ENCODE assay signal across 8 cellular contexts in the genomic region with DNA sequence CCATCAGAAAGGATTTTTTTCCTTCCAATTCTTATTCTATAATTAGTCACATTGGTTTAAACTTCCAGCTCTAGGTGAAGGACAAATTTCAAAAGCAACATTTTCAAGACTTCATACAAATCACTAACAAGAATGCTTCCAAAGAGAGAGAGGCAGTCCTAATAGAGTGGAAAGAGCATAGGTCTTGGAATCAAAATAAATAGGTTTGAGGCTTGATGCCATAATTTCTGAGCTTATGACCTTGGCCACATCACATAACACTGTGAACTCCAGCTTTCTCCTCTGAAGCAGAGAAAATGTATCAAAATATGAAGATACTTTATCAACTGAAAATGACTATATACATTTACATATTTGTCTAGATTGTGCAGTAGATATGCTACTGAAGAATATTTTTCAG.
"Had no signal": no experiment of that assay in that cellular context is flagged by ENCODE, and none has a peak within 500 bp of the region (broad histone marks: within the 10 kb centered on the region; RNA-seq: fewer than 3 reads in every experiment).

No MANE protein-coding gene starts in this region.

- DNase-seq: GDM1, GF-D8 had no signal

- ATAC-seq: GM12878 had no signal

- FAIRE-seq: G401.6, GM12878, GM12891, GM12892, GM18507, GM19239 had no signal

- H3K4me3 ChIP-seq: GM12878 had no signal
